Comparison of ENCODE assay signal across 8 cellular contexts in the genomic region with DNA sequence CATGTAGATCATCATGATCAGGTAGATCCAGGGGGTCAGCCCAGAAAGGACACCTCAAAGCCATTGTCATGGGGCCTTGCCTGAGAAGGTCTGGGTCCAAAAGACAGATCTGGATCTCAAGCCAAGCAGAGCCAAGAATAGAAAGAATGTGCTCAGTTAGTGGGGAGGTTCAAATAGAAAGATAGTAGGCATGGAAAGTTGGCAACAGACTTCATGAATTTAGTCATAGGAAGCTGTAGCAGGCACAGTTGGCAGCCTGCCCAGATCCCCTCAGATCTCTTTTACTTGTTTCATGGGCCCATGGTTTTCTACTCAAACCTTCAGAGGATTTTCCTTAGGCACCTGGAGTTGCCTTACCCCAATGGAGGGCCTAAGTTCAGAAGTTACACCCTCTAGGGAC.
DNase-seq lines count a peak whose midpoint lies in the region; ATAC-seq and TF ChIP-seq lines count a peak whose summit lies in the region.

No MANE protein-coding gene starts in this region.

- no peak overlapping the region for H3K4me3 ChIP-seq in adrenal gland

- no peak for TF ChIP-seq POLR2A in adrenal gland (IDR thresholded peaks at IDR 0.05)

- H3K27ac ChIP-seq in adrenal gland, result no peak overlapping the region

- ATAC-seq in GM18873 (IDR thresholded peaks at IDR 0.05; ENCODE audit: low FRiP score, unreplicated experiment) (no peak), HG02623 (IDR thresholded peaks at IDR 0.05; ENCODE audit: unreplicated experiment) (no peak)

- no peaks in the 10 kb centered on the region for H3K4me1 ChIP-seq in adrenal gland (replicated peaks in 1 of 2)

- intact Hi-C loops in adrenal gland (cut with DNase I), result no loop called here

- no peaks in the 10 kb centered on the region for H3K9me3 ChIP-seq in adrenal gland (replicated peaks in 1 of 3)

- DNase-seq in ELR (ENCODE audit: low read depth) (peak; percentile 61), NCI-H1417 treated with DMSO at 0.1 percent for 48 hours (lab: John Stamatoyannopoulos, UW) (peak; percentile 5), adrenal gland (peak in 6 of 7 donors; percentile 12 to 55 (median 25)), kidney glomerular epithelial cell (lab: John Stamatoyannopoulos, UW) (peak; percentile 36), OCI-M2 (lab: John Stamatoyannopoulos, UW; ENCODE audit: unreplicated experiment) (no peak), GM03348 (ENCODE audit: low spot score) (no peak)

- H3K27me3 ChIP-seq in adrenal gland, result no peaks in the 10 kb centered on the region

- no peak for TF ChIP-seq CTCF in adrenal gland (IDR thresholded peaks at IDR 0.05)

- no peaks in the 10 kb centered on the region for H3K36me3 ChIP-seq in adrenal gland (replicated peaks in 1 of 2)

Comparison
In these comparisons a context has a peak if more than half of its experiments do, and no peak if none do; other contexts are left out.
1. DNase-seq: peak in ELR (single experiment), NCI-H1417 treated with DMSO at 0.1 percent for 48 hours (single experiment), adrenal gland (6 of 7) and kidney glomerular epithelial cell (single experiment); none in OCI-M2 (single experiment) and GM03348 (single experiment).